In the genomic region with DNA sequence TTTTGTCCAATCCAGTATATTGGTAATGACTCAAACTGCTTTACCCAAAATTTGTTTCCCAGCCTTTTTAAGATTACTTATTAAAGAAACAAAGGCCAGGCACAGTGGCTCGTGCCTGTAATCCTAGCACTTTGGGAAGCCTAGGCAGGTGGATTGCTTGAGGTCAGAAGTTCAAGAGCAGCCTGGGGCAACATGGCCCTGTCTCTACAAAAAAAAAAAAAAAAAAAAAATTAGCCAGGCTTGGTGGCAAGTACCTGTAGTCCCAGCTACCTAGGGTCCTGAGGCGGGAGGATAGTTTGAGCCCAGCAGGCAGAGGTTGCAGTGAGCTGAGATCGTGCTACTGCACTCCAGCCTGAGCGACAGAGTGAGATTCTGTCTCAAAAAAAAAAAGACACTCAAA, we compare ENCODE assay signal across 27 cellular contexts.
"Had no signal": no experiment of that assay in that cellular context is flagged by ENCODE, and none has a peak within 500 bp of the region (broad histone marks: within the 10 kb centered on the region; RNA-seq: fewer than 3 reads in every experiment).

No MANE protein-coding gene starts in this region.

- H3K9me3 ChIP-seq: breast epithelium had no signal

- H3K4me3 ChIP-seq: breast epithelium had no signal

- H3K27ac ChIP-seq: breast epithelium had no signal

- H3K27ac Mint-ChIP-seq: activated B cell treated with CpG ODN at 0.5 μM for 24 hours; activated CD4-positive, alpha-beta T cell treated with anti-CD3 and anti-CD28 coated beads, Interleukin-2, amount 10 ng/mL, durations not matched to agents 24 days and 14 days; activated CD8-positive, alpha-beta memory T cell treated with anti-CD3 and anti-CD28 coated beads, Interleukin-2, amount 10 ng/mL, durations not matched to agents 7 days and 5 days; activated naive CD4-positive, alpha-beta T cell treated with anti-CD3 and anti-CD28 coated beads, Interleukin-2, amount 50 U/mL, for 24 hours; activated T-cell treated with anti-CD3 and anti-CD28 coated beads, Interleukin-2, amount 50 U/mL, for 24 hours; activated T-helper 1 cell treated with anti-CD3 and anti-CD28 coated beads, Interleukin-12 subunit alpha, Interleukin-12 subunit beta, Interleukin-2, Interleukin-4 antibody, amounts not matched to agents 30 ng/mL and 10 ng/mL and 1 ng/mL, durations not matched to agents 14 hours and 24 hours and 36 hours; T-cell had no signal

- H3K9me3 Mint-ChIP-seq: activated B cell treated with CpG ODN at 0.5 μM for 24 hours; activated CD4-positive, alpha-beta T cell treated with anti-CD3 and anti-CD28 coated beads, Interleukin-2, amount 10 ng/mL, durations not matched to agents 24 days and 14 days; activated naive CD4-positive, alpha-beta T cell treated with anti-CD3 and anti-CD28 coated beads, Interleukin-2, amount 50 U/mL, for 24 hours; activated T-cell treated with anti-CD3 and anti-CD28 coated beads, Interleukin-2, amount 50 U/mL, for 24 hours; activated T-helper 1 cell treated with anti-CD3 and anti-CD28 coated beads, Interleukin-12 subunit alpha, Interleukin-12 subunit beta, Interleukin-2, Interleukin-4 antibody, amounts not matched to agents 30 ng/mL and 10 ng/mL and 1 ng/mL, durations not matched to agents 14 hours and 24 hours and 36 hours; T-cell had no signal

- ATAC-seq: activated CD8-positive, alpha-beta memory T cell treated with anti-CD3 and anti-CD28 coated beads, Interleukin-2, amount 10 ng/mL, durations not matched to agents 7 days and 5 days; T-cell had no signal

- H3K27me3 ChIP-seq: breast epithelium had no signal

- H3K36me3 Mint-ChIP-seq: activated CD8-positive, alpha-beta memory T cell treated with anti-CD3 and anti-CD28 coated beads, Interleukin-2, amount 10 ng/mL, durations not matched to agents 7 days and 5 days; activated naive CD4-positive, alpha-beta T cell treated with anti-CD3 and anti-CD28 coated beads, Interleukin-2, amount 50 U/mL, for 24 hours; T-cell had no signal

- H3K4me3 Mint-ChIP-seq: activated B cell treated with CpG ODN at 0.5 μM for 24 hours; activated CD4-positive, alpha-beta T cell treated with anti-CD3 and anti-CD28 coated beads, Interleukin-2, amount 10 ng/mL, durations not matched to agents 24 days and 14 days; activated CD8-positive, alpha-beta memory T cell treated with anti-CD3 and anti-CD28 coated beads, Interleukin-2, amount 10 ng/mL, durations not matched to agents 7 days and 5 days; activated naive CD4-positive, alpha-beta T cell treated with anti-CD3 and anti-CD28 coated beads, Interleukin-2, amount 50 U/mL, for 24 hours; activated T-cell treated with anti-CD3 and anti-CD28 coated beads, Interleukin-2, amount 50 U/mL, for 24 hours; activated T-helper 1 cell treated with anti-CD3 and anti-CD28 coated beads, Interleukin-12 subunit alpha, Interleukin-12 subunit beta, Interleukin-2, Interleukin-4 antibody, amounts not matched to agents 30 ng/mL and 10 ng/mL and 1 ng/mL, durations not matched to agents 14 hours and 24 hours and 36 hours; T-cell had no signal

- H3K27me3 Mint-ChIP-seq: activated B cell treated with CpG ODN at 0.5 μM for 24 hours; activated naive CD4-positive, alpha-beta T cell treated with anti-CD3 and anti-CD28 coated beads, Interleukin-2, amount 50 U/mL, for 24 hours; activated T-cell treated with anti-CD3 and anti-CD28 coated beads, Interleukin-2, amount 50 U/mL, for 24 hours; T-cell had no signal

- DNase-seq: activated B cell treated with CpG ODN at 0.5 μM for 24 hours; activated CD4-positive, alpha-beta T cell treated with anti-CD3 and anti-CD28 coated beads for 1 hour; activated CD4-positive, alpha-beta T cell treated with anti-CD3 and anti-CD28 coated beads, Interleukin-2, amount 10 ng/mL, durations not matched to agents 24 days and 14 days; activated CD4-positive, alpha-beta T cell treated with anti-CD3 and anti-CD28 coated beads, Interleukin-2, amount 50 U/mL, for 48 hours; activated CD8-positive, alpha-beta memory T cell treated with anti-CD3 and anti-CD28 coated beads, Interleukin-2, amount 10 ng/mL, durations not matched to agents 7 days and 5 days; activated effector memory CD4-positive, alpha-beta T cell treated with Interleukin-2 at 50 U/mL for 16 hours; activated naive CD4-positive, alpha-beta T cell; activated T-cell treated with anti-CD3 and anti-CD28 coated beads, Interleukin-2, amount 50 U/mL, for 24 hours; aorta; caudate nucleus; KG1; NCI-H1048; NCI-H1694 treated with DMSO at 0.1 percent for 48 hours; NCI-H2081; NCI-H2171 treated with DMSO at 0.1 percent for 48 hours; NCI-H226; NCI-H526; NCI-H82; NK-92 treated with Interleukin-12 subunit alpha and Interleukin-12 subunit beta, amount 100 ng/mL, for 24 hours; OCI-M1; SHP77; T-cell; T-helper 2 cell; T1000 had no signal

- H3K4me1 ChIP-seq: breast epithelium had no signal

- H3K36me3 ChIP-seq: breast epithelium had no signal
